In genomic region chr1:3683197-3683596, GRCh38 we compare ENCODE assay signal across 2 cellular contexts.
TF ChIP-seq lines count a peak whose summit lies in the region.

No MANE protein-coding gene starts in this region.

TF ChIP-seq in K562, 482 proteins besides CTCF, POLR2A, EP300 and RAD21:
- no peak for TF ChIP-seq TRIM24 (IDR thresholded peaks at IDR 0.05)
- TF ChIP-seq ZNF740 (CRISPR knock-in tag; IDR thresholded peaks at IDR 0.05): peak; percentile 12; the same call in 1 of the 2 replicates
- no peak for TF ChIP-seq ZNF740 (tag; IDR thresholded peaks at IDR 0.05)
- no peak for TF ChIP-seq SRF (CRISPR knock-in tag; IDR thresholded peaks at IDR 0.05)
- TF ChIP-seq TARDBP (IDR thresholded peaks at IDR 0.05): no peak
- TF ChIP-seq SMARCA5 (IDR thresholded peaks at IDR 0.05): peak; percentile 83; the same call in 1 of the 2 replicates
- no peak for TF ChIP-seq HOXB6 (CRISPR knock-in tag; IDR thresholded peaks at IDR 0.05; ENCODE audit: borderline replicate concordance)
- TF ChIP-seq ZNF134 (CRISPR knock-in tag; conservative IDR thresholded peaks at IDR 0.05): no peak
- TF ChIP-seq ZNF766 (CRISPR knock-in tag; conservative IDR thresholded peaks at IDR 0.05): no peak
- TF ChIP-seq ZFP36 (IDR thresholded peaks at IDR 0.05; ENCODE audit: low read depth, low read length, partially characterized antibody): peak; percentile 72
- TF ChIP-seq NBN (IDR thresholded peaks at IDR 0.05; ENCODE audit: low read depth): no peak
- TF ChIP-seq PHB2 (IDR thresholded peaks at IDR 0.05; ENCODE audit: low read depth): no peak
- no peak for TF ChIP-seq BCL6 (CRISPR knock-in tag; IDR thresholded peaks at IDR 0.05)
- peak; percentile 44; the same call in 1 of the 2 replicates for TF ChIP-seq BCOR (IDR thresholded peaks at IDR 0.05)
- TF ChIP-seq RAD51 (IDR thresholded peaks at IDR 0.05; ENCODE audit: borderline replicate concordance, low read depth): peak; percentile 39; the same call in 1 of the 2 replicates
- no peak for TF ChIP-seq XRCC5 (IDR thresholded peaks at IDR 0.05; ENCODE audit: low read depth, low read length)

TF ChIP-seq in GM12891, 5 proteins besides CTCF, POLR2A, EP300 and RAD21:
- TF ChIP-seq PAX5 (IDR thresholded peaks at IDR 0.05; ENCODE audit: insufficient read depth, low read length, severe bottlenecking): no peak
- TF ChIP-seq SPI1 (IDR thresholded peaks at IDR 0.05; ENCODE audit: low read depth, low read length): no peak
- no peak for TF ChIP-seq POU2F2 (IDR thresholded peaks at IDR 0.05; ENCODE audit: low read depth, low read length)
- no peak for TF ChIP-seq TAF1 (IDR thresholded peaks at IDR 0.05; ENCODE audit: low read depth, low read length)
- no peak for TF ChIP-seq POLR2AphosphoS5 (IDR thresholded peaks at IDR 0.05; ENCODE audit: low read depth, low read length)
